Comparison of ENCODE assay signal across 2 cellular contexts in the genomic region with DNA sequence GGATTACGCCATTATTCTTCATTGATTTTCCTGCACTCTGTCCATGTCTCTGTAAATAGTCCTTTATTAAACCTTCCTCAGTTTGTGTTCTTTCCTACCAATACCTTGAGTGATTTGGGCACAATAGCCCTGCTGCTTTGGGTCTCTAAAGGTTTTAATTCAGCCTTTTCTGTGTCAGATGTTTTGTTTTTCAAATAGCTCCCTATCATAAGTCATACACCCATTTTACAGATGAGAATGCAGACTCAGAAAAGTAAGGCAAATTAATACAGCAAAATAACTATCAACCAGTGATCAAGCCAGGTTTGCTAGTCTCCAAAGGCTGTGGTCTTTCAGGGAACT.
TF ChIP-seq lines count a peak whose summit lies in the region.

No MANE protein-coding gene starts in this region.

TF ChIP-seq in HEK293, 187 proteins besides CTCF, POLR2A, EP300 and RAD21 (continued from another document):
- TF ChIP-seq SP3 (tag by site-specific recombination; IDR thresholded peaks at IDR 0.05) = no peak
- no peak for TF ChIP-seq ZNF133 (tag by site-specific recombination; IDR thresholded peaks at IDR 0.05)
- TF ChIP-seq, protein P1, sequence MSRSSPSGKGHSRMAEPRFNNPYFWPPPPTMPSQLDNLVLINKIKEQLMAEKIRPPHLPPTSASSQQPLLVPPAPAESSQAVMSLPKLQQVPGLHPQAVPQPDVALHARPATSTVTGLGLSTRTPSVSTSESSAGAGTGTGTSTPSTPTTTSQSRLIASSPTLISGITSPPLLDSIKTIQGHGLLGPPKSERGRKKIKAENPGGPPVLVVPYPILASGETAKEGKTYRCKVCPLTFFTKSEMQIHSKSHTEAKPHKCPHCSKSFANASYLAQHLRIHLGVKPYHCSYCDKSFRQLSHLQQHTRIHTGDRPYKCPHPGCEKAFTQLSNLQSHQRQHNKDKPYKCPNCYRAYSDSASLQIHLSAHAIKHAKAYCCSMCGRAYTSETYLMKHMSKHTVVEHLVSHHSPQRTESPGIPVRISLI (tag by site-specific recombination; IDR thresholded peaks at IDR 0.05) = 0 out of 2 replicates have a peak, but pooled peaks have one; percentile 5
- no peak for TF ChIP-seq GFI1B (tag by site-specific recombination; IDR thresholded peaks at IDR 0.05)
- TF ChIP-seq, protein P2, sequence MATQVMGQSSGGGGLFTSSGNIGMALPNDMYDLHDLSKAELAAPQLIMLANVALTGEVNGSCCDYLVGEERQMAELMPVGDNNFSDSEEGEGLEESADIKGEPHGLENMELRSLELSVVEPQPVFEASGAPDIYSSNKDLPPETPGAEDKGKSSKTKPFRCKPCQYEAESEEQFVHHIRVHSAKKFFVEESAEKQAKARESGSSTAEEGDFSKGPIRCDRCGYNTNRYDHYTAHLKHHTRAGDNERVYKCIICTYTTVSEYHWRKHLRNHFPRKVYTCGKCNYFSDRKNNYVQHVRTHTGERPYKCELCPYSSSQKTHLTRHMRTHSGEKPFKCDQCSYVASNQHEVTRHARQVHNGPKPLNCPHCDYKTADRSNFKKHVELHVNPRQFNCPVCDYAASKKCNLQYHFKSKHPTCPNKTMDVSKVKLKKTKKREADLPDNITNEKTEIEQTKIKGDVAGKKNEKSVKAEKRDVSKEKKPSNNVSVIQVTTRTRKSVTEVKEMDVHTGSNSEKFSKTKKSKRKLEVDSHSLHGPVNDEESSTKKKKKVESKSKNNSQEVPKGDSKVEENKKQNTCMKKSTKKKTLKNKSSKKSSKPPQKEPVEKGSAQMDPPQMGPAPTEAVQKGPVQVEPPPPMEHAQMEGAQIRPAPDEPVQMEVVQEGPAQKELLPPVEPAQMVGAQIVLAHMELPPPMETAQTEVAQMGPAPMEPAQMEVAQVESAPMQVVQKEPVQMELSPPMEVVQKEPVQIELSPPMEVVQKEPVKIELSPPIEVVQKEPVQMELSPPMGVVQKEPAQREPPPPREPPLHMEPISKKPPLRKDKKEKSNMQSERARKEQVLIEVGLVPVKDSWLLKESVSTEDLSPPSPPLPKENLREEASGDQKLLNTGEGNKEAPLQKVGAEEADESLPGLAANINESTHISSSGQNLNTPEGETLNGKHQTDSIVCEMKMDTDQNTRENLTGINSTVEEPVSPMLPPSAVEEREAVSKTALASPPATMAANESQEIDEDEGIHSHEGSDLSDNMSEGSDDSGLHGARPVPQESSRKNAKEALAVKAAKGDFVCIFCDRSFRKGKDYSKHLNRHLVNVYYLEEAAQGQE (tag by site-specific recombination; IDR thresholded peaks at IDR 0.05) = no peak
- TF ChIP-seq, protein P3, sequence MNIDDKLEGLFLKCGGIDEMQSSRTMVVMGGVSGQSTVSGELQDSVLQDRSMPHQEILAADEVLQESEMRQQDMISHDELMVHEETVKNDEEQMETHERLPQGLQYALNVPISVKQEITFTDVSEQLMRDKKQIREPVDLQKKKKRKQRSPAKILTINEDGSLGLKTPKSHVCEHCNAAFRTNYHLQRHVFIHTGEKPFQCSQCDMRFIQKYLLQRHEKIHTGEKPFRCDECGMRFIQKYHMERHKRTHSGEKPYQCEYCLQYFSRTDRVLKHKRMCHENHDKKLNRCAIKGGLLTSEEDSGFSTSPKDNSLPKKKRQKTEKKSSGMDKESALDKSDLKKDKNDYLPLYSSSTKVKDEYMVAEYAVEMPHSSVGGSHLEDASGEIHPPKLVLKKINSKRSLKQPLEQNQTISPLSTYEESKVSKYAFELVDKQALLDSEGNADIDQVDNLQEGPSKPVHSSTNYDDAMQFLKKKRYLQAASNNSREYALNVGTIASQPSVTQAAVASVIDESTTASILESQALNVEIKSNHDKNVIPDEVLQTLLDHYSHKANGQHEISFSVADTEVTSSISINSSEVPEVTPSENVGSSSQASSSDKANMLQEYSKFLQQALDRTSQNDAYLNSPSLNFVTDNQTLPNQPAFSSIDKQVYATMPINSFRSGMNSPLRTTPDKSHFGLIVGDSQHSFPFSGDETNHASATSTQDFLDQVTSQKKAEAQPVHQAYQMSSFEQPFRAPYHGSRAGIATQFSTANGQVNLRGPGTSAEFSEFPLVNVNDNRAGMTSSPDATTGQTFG (tag by site-specific recombination; IDR thresholded peaks at IDR 0.05; ENCODE audit: borderline replicate concordance) = no peak
- no peak for TF ChIP-seq YY1 (tag by site-specific recombination; IDR thresholded peaks at IDR 0.05)
- 0 out of 2 replicates have a peak, but pooled peaks have one; percentile 35 for TF ChIP-seq ZNF660 (tag by site-specific recombination; IDR thresholded peaks at IDR 0.05)

TF ChIP-seq in K562, 482 proteins besides CTCF, POLR2A, EP300 and RAD21 (continued from another document):
- TF ChIP-seq, protein P4, sequence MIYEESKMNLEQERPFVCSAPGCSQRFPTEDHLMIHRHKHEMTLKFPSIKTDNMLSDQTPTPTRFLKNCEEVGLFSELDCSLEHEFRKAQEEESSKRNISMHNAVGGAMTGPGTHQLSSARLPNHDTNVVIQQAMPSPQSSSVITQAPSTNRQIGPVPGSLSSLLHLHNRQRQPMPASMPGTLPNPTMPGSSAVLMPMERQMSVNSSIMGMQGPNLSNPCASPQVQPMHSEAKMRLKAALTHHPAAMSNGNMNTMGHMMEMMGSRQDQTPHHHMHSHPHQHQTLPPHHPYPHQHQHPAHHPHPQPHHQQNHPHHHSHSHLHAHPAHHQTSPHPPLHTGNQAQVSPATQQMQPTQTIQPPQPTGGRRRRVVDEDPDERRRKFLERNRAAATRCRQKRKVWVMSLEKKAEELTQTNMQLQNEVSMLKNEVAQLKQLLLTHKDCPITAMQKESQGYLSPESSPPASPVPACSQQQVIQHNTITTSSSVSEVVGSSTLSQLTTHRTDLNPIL (CRISPR knock-in tag; IDR thresholded peaks at IDR 0.05) = no peak
- peak; percentile 82 for TF ChIP-seq RBM25 (IDR thresholded peaks at IDR 0.05; ENCODE audit: low read depth, low read length, severe bottlenecking)
